9 cellular contexts compared by ENCODE assay signal in genomic region chr2:233421091-233421816, GRCh38.
DNase-seq lines count a peak whose midpoint lies in the region; ATAC-seq and TF ChIP-seq lines count a peak whose summit lies in the region.
"Had no signal": no experiment of that assay in that cellular context is flagged by ENCODE, and none has a peak within 500 bp of the region (broad histone marks: within the 10 kb centered on the region; RNA-seq: fewer than 3 reads in every experiment).

No MANE protein-coding gene starts in this region.

- H3K4me1 Mint-ChIP-seq in CD8-positive, alpha-beta memory T cell = peaks cover 85 to 97% (median 92%) of the 10 kb centered on the region in 3 donors
- peaks cover 21% of the 10 kb centered on the region for H3K4me1 Mint-ChIP-seq in progenitor cell of endocrine pancreas (ENCODE audit: low read depth)

- intact Hi-C loops in OCI-LY7 (cut with micrococcal nuclease; ENCODE audit: unreplicated experiment) = no loop called here

- no peaks in the 10 kb centered on the region for H3K9me3 ChIP-seq in CD8-positive, alpha-beta memory T cell (ENCODE audit: low read length)
- H3K9me3 ChIP-seq in OCI-LY7 (ENCODE audit: low read length) = 0 out of 2 replicates have a peak, but pooled peaks cover 3% of the 10 kb centered on the region

- POLR2A ChIA-PET in CD8-positive, alpha-beta memory T cell (lab: Charles Lee) = interaction anchor here (1.0 to 1.5 kb wide), 5 partner anchors 11 to 154 kb away, joined by 3 to 8 read pairs (median 4); no protein-coding TSS in a partner anchor
- POLR2A ChIA-PET in OCI-LY7 (lab: Charles Lee) = interaction anchor here (0.7 to 4.5 kb wide), 8 partner anchors 18 to 107 kb away, joined by 3 to 23 read pairs (median 4); no protein-coding TSS in a partner anchor

- H3K36me3 Mint-ChIP-seq in CD8-positive, alpha-beta memory T cell = peaks cover 0 to 19% (median 2%) of the 10 kb centered on the region in 3 donors
- H3K36me3 Mint-ChIP-seq in progenitor cell of endocrine pancreas (ENCODE audit: insufficient read depth) = peaks cover 1% of the 10 kb centered on the region

- ATAC-seq in GM19023 (IDR thresholded peaks at IDR 0.05; ENCODE audit: unreplicated experiment) = no peak
- ATAC-seq: HepG2 had no signal

- H3K27ac ChIP-seq in CD8-positive, alpha-beta memory T cell (ENCODE audit: low read depth, low read length) = no peak overlapping the region
- H3K27ac ChIP-seq in OCI-LY7 (ENCODE audit: low read depth, low read length, poor library complexity, severe bottlenecking) = peak overlapping the region; percentile 69
- peak overlapping the region; percentile 53 to 78 for H3K27ac ChIP-seq in coronary artery

- DNase-seq in CD8-positive, alpha-beta memory T cell = no peak
- no peak for DNase-seq in OCI-LY7 (ENCODE audit: low spot score)
- DNase-seq in coronary artery (ENCODE audit: low spot score) = no peak
- no peak for DNase-seq in progenitor cell of endocrine pancreas (ENCODE audit: low spot score, unreplicated experiment)
- DNase-seq in anterior cingulate cortex (lab: John Stamatoyannopoulos, UW) = no peak
- DNase-seq in AML-193 (lab: John Stamatoyannopoulos, UW) = no peak
- no peak for DNase-seq in T1000 (lab: John Stamatoyannopoulos, UW)

- H3K27me3 ChIP-seq in CD8-positive, alpha-beta memory T cell (ENCODE audit: insufficient read depth, low read length, poor library complexity, severe bottlenecking) = no peaks in the 10 kb centered on the region

- H3K79me2 ChIP-seq in OCI-LY7 (ENCODE audit: insufficient read depth, low read depth, low read length) = peaks cover 49% of the 10 kb centered on the region

- H3K9me3 Mint-ChIP-seq in CD8-positive, alpha-beta memory T cell = no peaks in the 10 kb centered on the region
- no peaks in the 10 kb centered on the region for H3K9me3 Mint-ChIP-seq in progenitor cell of endocrine pancreas (ENCODE audit: low read depth)

- H3K36me3 ChIP-seq in CD8-positive, alpha-beta memory T cell (ENCODE audit: insufficient read depth, low read length) = no peaks in the 10 kb centered on the region
- H3K36me3 ChIP-seq in OCI-LY7 (ENCODE audit: insufficient read depth, low read length) = peaks cover 24% of the 10 kb centered on the region

- peak overlapping the region; percentile 82 to 96 (median 94) for H3K27ac Mint-ChIP-seq in CD8-positive, alpha-beta memory T cell
- peak overlapping the region; percentile 83 for H3K27ac Mint-ChIP-seq in progenitor cell of endocrine pancreas

- H3K27me3 Mint-ChIP-seq in CD8-positive, alpha-beta memory T cell = no peaks in the 10 kb centered on the region
- no peaks in the 10 kb centered on the region for H3K27me3 Mint-ChIP-seq in progenitor cell of endocrine pancreas

- peak overlapping the region; percentile 75 for H3K4me2 ChIP-seq in OCI-LY7 (ENCODE audit: low read length)

- H3K4me1 ChIP-seq in CD8-positive, alpha-beta memory T cell (ENCODE audit: insufficient read depth, low read length) = peaks cover 82% of the 10 kb centered on the region
- H3K4me1 ChIP-seq in OCI-LY7 (ENCODE audit: insufficient read depth, low read length, poor library complexity, severe bottlenecking) = peaks cover 68% of the 10 kb centered on the region

- CTCF ChIA-PET in CD8-positive, alpha-beta memory T cell (lab: Charles Lee) = interaction anchor here (0.7 to 12.5 kb wide), 6 partner anchors 11 to 154 kb away, joined by 4 to 151 read pairs (median 6); no protein-coding TSS in a partner anchor
- CTCF ChIA-PET in OCI-LY7 (lab: Charles Lee; ENCODE audit: unreplicated experiment) = no interaction called here

- H4K20me1 ChIP-seq in OCI-LY7 (ENCODE audit: insufficient read depth, low read length) = 0 out of 2 replicates have a peak, but pooled peaks cover 6% of the 10 kb centered on the region

- H3K9me2 ChIP-seq in OCI-LY7 (ENCODE audit: insufficient read depth, low read length) = no peaks in the 10 kb centered on the region

- BruUV-seq in OCI-LY7 (replicated peaks; lab: Mats Ljungman, UMichigan) = no TSS peak

- peak overlapping the region; percentile 20; the same call in 1 of the 2 replicates for H2AFZ ChIP-seq in OCI-LY7 (ENCODE audit: low read length)

- peak overlapping the region; percentile 22 for H3K4me3 ChIP-seq in CD8-positive, alpha-beta memory T cell (ENCODE audit: low read length)
- H3K4me3 ChIP-seq in OCI-LY7 (ENCODE audit: low read depth, low read length, poor library complexity, severe bottlenecking) (peak overlapping the region; percentile 61), coronary artery (peak overlapping the region; percentile 27)

- TF ChIP-seq CTCF in OCI-LY7 (conservative IDR thresholded peaks at IDR 0.05; ENCODE audit: low read length) (no peak), coronary artery (IDR thresholded peaks at IDR 0.05) (no peak), progenitor cell of endocrine pancreas (IDR thresholded peaks at IDR 0.05; ENCODE audit: unreplicated experiment) (no peak)

- H3K4me3 Mint-ChIP-seq in CD8-positive, alpha-beta memory T cell = peak overlapping the region; percentile 87 to 93 (median 88)
- H3K4me3 Mint-ChIP-seq in progenitor cell of endocrine pancreas (ENCODE audit: low read depth) = no peak overlapping the region
